20 cellular contexts compared by ENCODE assay signal in genomic region chr16:72809446-72809845, GRCh38.
"Had no signal": no experiment of that assay in that cellular context is flagged by ENCODE, and none has a peak within 500 bp of the region (broad histone marks: within the 10 kb centered on the region; RNA-seq: fewer than 3 reads in every experiment).

No MANE protein-coding gene starts in this region.

- ATAC-seq: effector memory CD8-positive, alpha-beta T cell; left lobe of liver; natural killer cell; pancreas; stimulated activated effector memory CD8-positive, alpha-beta T cell treated with anti-CD3 and anti-CD28 coated beads, Interleukin-12 subunit alpha, Interleukin-12 subunit beta, amount 100 ng/mL, for 72 hours had no signal

- H3K27ac ChIP-seq: esophagus squamous epithelium, neutrophil, pancreas, sigmoid colon, stomach, testis, tibial artery had no signal

- H3K9me3 ChIP-seq: esophagus squamous epithelium, neutrophil, pancreas, sigmoid colon, stomach, testis, tibial artery had no signal

- H3K27me3 ChIP-seq: esophagus squamous epithelium, neutrophil, pancreas, sigmoid colon, stomach, testis, tibial artery had no signal

- H3K36me3 ChIP-seq: neutrophil had no signal

- H3K4me3 ChIP-seq: esophagus squamous epithelium, lung, pancreas, sigmoid colon, stomach, testis, tibial artery had no signal

- H3K4me1 ChIP-seq: esophagus squamous epithelium, sigmoid colon, stomach had no signal

- DNase-seq: cortex of kidney; effector memory CD8-positive, alpha-beta T cell; erythroblast; esophagus squamous epithelium; hypothalamus; immature natural killer cell; islet precursor cell; natural killer cell; pancreas; sigmoid colon; stimulated activated CD4-positive, alpha-beta T cell treated with anti-CD3 and anti-CD28 coated beads, Interleukin-2, amount 100 ng/mL, for 24 hours; stimulated activated CD4-positive, alpha-beta T cell treated with anti-CD3 and anti-CD28 coated beads, Interleukin-4, amount 100 ng/mL, for 24 hours; stimulated activated naive CD4-positive, alpha-beta T cell treated with Interleukin-2 at 50 U/mL for 16 hours; stomach; testis; tibial artery had no signal
